9 cellular contexts compared by ENCODE assay signal in genomic region chr21:46294647-46295176, GRCh38. TPM values are rescaled to one million over a fixed set of nuclear protein-coding genes. Genes with fewer than 3 reads are reported as not detected.
DNase-seq lines count a peak whose midpoint lies in the region; ATAC-seq, FAIRE-seq and TF ChIP-seq lines count a peak whose summit lies in the region.
"Had no signal": no experiment of that assay in that cellular context is flagged by ENCODE, and none has a peak within 500 bp of the region (broad histone marks: within the 10 kb centered on the region; RNA-seq: fewer than 3 reads in every experiment).

No MANE protein-coding gene starts in this region.

- no TSS peak for BruUV-seq in HepG2 (replicated peaks; lab: Mats Ljungman, UMichigan)

- WGBS in HepG2 (ENCODE audit: low lambda C conversion rate): 71% methylated on average over 5 of the region's 10 CpGs

- peak overlapping the region; percentile 41 for H3K27ac ChIP-seq in BLaER1
- peak overlapping the region; percentile 20 for H3K27ac ChIP-seq in HUES48 (ENCODE audit: low read depth, low read length)
- H3K27ac ChIP-seq in astrocyte (ENCODE audit: low read depth, low read length): peak overlapping the region; percentile 73
- peak overlapping the region; percentile 60 for H3K27ac ChIP-seq in HepG2 (ENCODE audit: extremely low read length, insufficient read depth, low read length)

- no peak for TF ChIP-seq EP300 in HepG2 (IDR thresholded peaks at IDR 0.05; ENCODE audit: low read depth in 2 of 2, low read length in 2 of 2)
- TF ChIP-seq EP300 in HepG2 (CRISPR knock-in tag; IDR thresholded peaks at IDR 0.05; ENCODE audit: borderline replicate concordance): no peak

- H3K4me3 Mint-ChIP-seq in astrocyte (ENCODE audit: unreplicated experiment): no peak overlapping the region

- POLR2A ChIA-PET in HepG2 (lab: Yijun Ruan, JAX): interaction anchor here (0.8 to 1.9 kb wide), 2 partner anchors 11 to 31 kb away, joined by 4 to 5 read pairs; a partner anchor contains a TSS

- TF ChIP-seq RAD21 in HepG2 (CRISPR knock-in tag; IDR thresholded peaks at IDR 0.05): no peak

- intact Hi-C loops in HepG2 (cut with micrococcal nuclease; ENCODE audit: unreplicated experiment): no loop called here

- H3K4me2 ChIP-seq in BLaER1 (peak overlapping the region; percentile 62), astrocyte (ENCODE audit: low read length) (peak overlapping the region; percentile 77), HepG2 (ENCODE audit: low read depth, low read length) (peak overlapping the region; percentile 95)

- peaks cover 2% of the 10 kb centered on the region for H3K27me3 Mint-ChIP-seq in astrocyte (ENCODE audit: low read depth, unreplicated experiment)
- H3K27me3 Mint-ChIP-seq: naive B cell had no signal

- DNase-seq in astrocyte (ENCODE audit: low read depth) (peak; percentile 82), HepG2 (ENCODE audit: low spot score) (no peak), ecto neural progenitor cell (ENCODE audit: low spot score) (no peak), globus pallidus (ENCODE audit: low spot score) (no peak)
- no peak for DNase-seq in activated naive CD4-positive, alpha-beta T cell treated with anti-CD3 and anti-CD28 coated beads, Interleukin-2, amount 50 U/mL, for 16 hours
- DNase-seq: naive B cell had no signal

- no peak overlapping the region for H3K4me3 ChIP-seq in BLaER1
- H3K4me3 ChIP-seq in HUES48 (ENCODE audit: low read depth, low read length): no peak overlapping the region
- H3K4me3 ChIP-seq in astrocyte (ENCODE audit: insufficient read depth, low read depth, low read length): no peak overlapping the region
- H3K4me3 ChIP-seq in HepG2 (replicated peaks in 1 of 3; ENCODE audit: insufficient read depth in 1 of 3, low read depth in 2 of 3, low read length in 3 of 3): peak overlapping the region in 2 of 3 experiments; percentile 49 to 69; a peak in 3 of 6 replicates

- H3K79me2 ChIP-seq in astrocyte (ENCODE audit: insufficient read depth, low read length) (peaks cover 7% of the 10 kb centered on the region), HepG2 (ENCODE audit: insufficient read depth, low read length) (no peaks in the 10 kb centered on the region)

- H3K4me1 ChIP-seq in BLaER1: peaks cover 39% of the 10 kb centered on the region
- peaks cover 5% of the 10 kb centered on the region; the same call in 1 of the 2 replicates for H3K4me1 ChIP-seq in HUES48 (ENCODE audit: control insufficient read depth, insufficient read depth, low read length)
- H3K4me1 ChIP-seq in astrocyte (ENCODE audit: insufficient read depth, low read length): peaks cover 22% of the 10 kb centered on the region
- peaks cover 34% of the 10 kb centered on the region for H3K4me1 ChIP-seq in HepG2 (ENCODE audit: insufficient read depth, low read length)

- ATAC-seq in HepG2: peak; percentile 20
- no peak for ATAC-seq in HG03457 (IDR thresholded peaks at IDR 0.05; ENCODE audit: unreplicated experiment)

- no peaks in the 10 kb centered on the region for H3K9me3 Mint-ChIP-seq in astrocyte (ENCODE audit: unreplicated experiment)

- H3K9ac ChIP-seq in BLaER1: no peak overlapping the region
- H3K9ac ChIP-seq in HUES48 (ENCODE audit: low read depth, low read length): no peak overlapping the region
- H3K9ac ChIP-seq in astrocyte (ENCODE audit: low read length): peak overlapping the region; percentile 57
- H3K9ac ChIP-seq in HepG2 (ENCODE audit: insufficient read depth, low read depth, low read length): peak overlapping the region; percentile 34; the same call in 1 of the 2 replicates

- TF ChIP-seq CTCF in astrocyte (IDR thresholded peaks at IDR 0.05; ENCODE audit: insufficient read depth, low read depth, low read length): no peak
- TF ChIP-seq CTCF in HepG2 (CRISPR knock-in tag; IDR thresholded peaks at IDR 0.05): no peak

- in situ Hi-C loops in HepG2 (cut with HindIII; ENCODE audit: extremely low pct_ligation_motif_present, low pct_unique_long_range_greater_than_20kb): no loop called here

- H3K27ac Mint-ChIP-seq in astrocyte (ENCODE audit: unreplicated experiment): peak overlapping the region; percentile 41

- H3K36me3 Mint-ChIP-seq in astrocyte (ENCODE audit: low read depth, unreplicated experiment): peaks cover 4% of the 10 kb centered on the region
- H3K36me3 Mint-ChIP-seq: naive B cell had no signal

- FAIRE-seq in astrocyte (lab: Jason Lieb, UNC) (no peak), HepG2 (lab: Jason Lieb, UNC) (no peak)

- CTCF ChIA-PET in HepG2 (lab: Yijun Ruan, JAX; ENCODE audit: low intra/inter-chr PET ratio, low total read pairs): no interaction called here

- H3K36me3 ChIP-seq in BLaER1 (peaks cover 32% of the 10 kb centered on the region), HUES48 (ENCODE audit: control insufficient read depth, insufficient read depth, low read length) (peaks cover 17% of the 10 kb centered on the region), astrocyte (ENCODE audit: insufficient read depth, low read length) (no peaks in the 10 kb centered on the region), HepG2 (replicated peaks in 1 of 2; ENCODE audit: control insufficient read depth in 1 of 2, insufficient read depth in 2 of 2, low read length in 2 of 2) (peaks cover 1 to 14% of the 10 kb centered on the region in 2 experiments; a peak in 1 of 5 replicates)

- TF ChIP-seq POLR2A in HepG2 (IDR thresholded peaks at IDR 0.05; ENCODE audit: insufficient read depth in 1 of 2, low read depth in 2 of 2, low read length in 2 of 2): no peak

- no peaks in the 10 kb centered on the region for H4K20me1 ChIP-seq in BLaER1
- peaks cover 3% of the 10 kb centered on the region for H4K20me1 ChIP-seq in astrocyte (ENCODE audit: insufficient read depth, low read length)
- H4K20me1 ChIP-seq in HepG2 (ENCODE audit: insufficient read depth, low read length): no peaks in the 10 kb centered on the region

- H3K27me3 ChIP-seq in BLaER1 (peaks cover 9% of the 10 kb centered on the region; the same call in 1 of the 2 replicates), HUES48 (ENCODE audit: control insufficient read depth, insufficient read depth, low read length) (peaks cover 6% of the 10 kb centered on the region; the same call in 1 of the 2 replicates), astrocyte (ENCODE audit: insufficient read depth, low read length) (no peaks in the 10 kb centered on the region), HepG2 (ENCODE audit: control insufficient read depth in 1 of 2, insufficient read depth in 2 of 2, low read length in 2 of 2) (no peaks in the 10 kb centered on the region)

- peaks cover 9% of the 10 kb centered on the region for H3K9me3 ChIP-seq in BLaER1
- H3K9me3 ChIP-seq in HUES48 (ENCODE audit: control insufficient read depth, insufficient read depth, low read length): no peaks in the 10 kb centered on the region
- H3K9me3 ChIP-seq in astrocyte (ENCODE audit: insufficient read depth, low read depth, low read length): no peaks in the 10 kb centered on the region
- H3K9me3 ChIP-seq in HepG2 (ENCODE audit: low read length): no peaks in the 10 kb centered on the region

- H2AFZ ChIP-seq in astrocyte (ENCODE audit: low read depth, low read length) (peak overlapping the region; percentile 27), HepG2 (ENCODE audit: low read length) (no peak overlapping the region)

- peaks cover 5% of the 10 kb centered on the region for H3K4me1 Mint-ChIP-seq in astrocyte (ENCODE audit: low read depth, unreplicated experiment)

RNA-seq across cellular contexts. Expression of gene YBEY, which starts 8.6 kb away (rescaled TPM):
- 13.5 and 16.8 TPM in 2 replicates for total RNA-seq in astrocyte
- total RNA-seq in HepG2 (2016; rRNA removed; fragmentation: Illumina TruSeq; extraction: Trizol): 6.5 and 8.9 TPM in 2 replicates
- total RNA-seq in HepG2 (2016; cell fraction: cytosol; rRNA removed; fragmentation: Illumina TruSeq; extraction: Trizol; ENCODE audit: low read depth): 2.8 and 4.9 TPM in 2 replicates
- total RNA-seq in HepG2 (2016; cell fraction: insoluble cytoplasmic fraction; rRNA removed; fragmentation: Illumina TruSeq; extraction: Trizol): 6.7 and 7.5 TPM in 2 replicates
- total RNA-seq in HepG2 (2016; cell fraction: membrane; rRNA removed; fragmentation: Illumina TruSeq; extraction: Trizol): 4.8 and 5.5 TPM in 2 replicates
- total RNA-seq in HepG2 (2016; cell fraction: nucleus; rRNA removed; fragmentation: Illumina TruSeq; extraction: Trizol): 5.0 and 6.0 TPM in 2 replicates
- 8.3 and 8.9 TPM in 2 replicates for polyA plus RNA-seq in HepG2 (2011; rRNA removed)
- 6.4 and 8.2 TPM in 2 replicates for polyA plus RNA-seq in HepG2 (2011; cell fraction: cytosol; rRNA removed)
- 9.0 and 12.5 TPM in 2 replicates for polyA plus RNA-seq in HepG2 (2011; cell fraction: nucleus; rRNA removed)
- 7.7 and 8.4 TPM in 2 replicates for polyA plus RNA-seq in HepG2 (2012)
- polyA plus RNA-seq in HepG2 (2016; cell fraction: cytosol; fragmentation: Illumina TruSeq; extraction: Trizol; ENCODE audit: low read depth): 2.9 and 3.8 TPM in 2 replicates
- 7.5 and 8.5 TPM in 2 replicates for polyA plus RNA-seq in HepG2 (2016; cell fraction: insoluble cytoplasmic fraction; fragmentation: Illumina TruSeq; extraction: Trizol; ENCODE audit: low read depth)
- polyA plus RNA-seq in HepG2 (2016; cell fraction: membrane; fragmentation: Illumina TruSeq; extraction: Trizol; ENCODE audit: low read depth): 3.3 and 4.2 TPM in 2 replicates
- polyA plus RNA-seq in HepG2 (2016; cell fraction: nucleus; fragmentation: Illumina TruSeq; extraction: Trizol; ENCODE audit: insufficient read depth, low read depth): 10.1 and 10.6 TPM in 2 replicates
- 4.6 and 9.6 TPM in 2 replicates for polyA minus RNA-seq in HepG2 (2011; rRNA and poly(A)+ RNA removed; ENCODE audit: low replicate concordance)
- 1.9 and 3.3 TPM in 2 replicates for polyA minus RNA-seq in HepG2 (2011; cell fraction: cytosol; rRNA and poly(A)+ RNA removed)
- 14.9 and 15.4 TPM in 2 replicates for polyA minus RNA-seq in HepG2 (2011; cell fraction: nucleus; rRNA and poly(A)+ RNA removed)

RNA-seq across cellular contexts. Expression of gene MCM3AP, which starts 9.3 kb away (rescaled TPM):
- total RNA-seq in astrocyte (84.2 and 86.7 TPM in 2 replicates), HepG2 (2016; rRNA removed; fragmentation: Illumina TruSeq; extraction: Trizol) (54.7 and 63.5 TPM in 2 replicates)
- 6.1 and 8.7 TPM in 2 replicates for total RNA-seq in HepG2 (2016; cell fraction: cytosol; rRNA removed; fragmentation: Illumina TruSeq; extraction: Trizol; ENCODE audit: low read depth)
- 52.6 and 60.2 TPM in 2 replicates for total RNA-seq in HepG2 (2016; cell fraction: insoluble cytoplasmic fraction; rRNA removed; fragmentation: Illumina TruSeq; extraction: Trizol)
- total RNA-seq in HepG2 (2016; cell fraction: membrane; rRNA removed; fragmentation: Illumina TruSeq; extraction: Trizol): 16.9 and 20.2 TPM in 2 replicates
- total RNA-seq in HepG2 (2016; cell fraction: nucleus; rRNA removed; fragmentation: Illumina TruSeq; extraction: Trizol): 60.4 and 72.1 TPM in 2 replicates
- polyA plus RNA-seq in HepG2 (2011; rRNA removed): 27.0 and 31.6 TPM in 2 replicates
- polyA plus RNA-seq in HepG2 (2011; cell fraction: cytosol; rRNA removed): 18.8 and 21.4 TPM in 2 replicates
- polyA plus RNA-seq in HepG2 (2011; cell fraction: nucleus; rRNA removed): 115 TPM in 2 replicates
- polyA plus RNA-seq in HepG2 (2012): 35.0 and 42.0 TPM in 2 replicates
- 2.1 and 2.9 TPM in 2 replicates for polyA plus RNA-seq in HepG2 (2016; cell fraction: cytosol; fragmentation: Illumina TruSeq; extraction: Trizol; ENCODE audit: low read depth)
- polyA plus RNA-seq in HepG2 (2016; cell fraction: insoluble cytoplasmic fraction; fragmentation: Illumina TruSeq; extraction: Trizol; ENCODE audit: low read depth): 37.3 and 48.4 TPM in 2 replicates
- polyA plus RNA-seq in HepG2 (2016; cell fraction: membrane; fragmentation: Illumina TruSeq; extraction: Trizol; ENCODE audit: low read depth): 4.8 and 5.8 TPM in 2 replicates
- 136 and 140 TPM in 2 replicates for polyA plus RNA-seq in HepG2 (2016; cell fraction: nucleus; fragmentation: Illumina TruSeq; extraction: Trizol; ENCODE audit: insufficient read depth, low read depth)
- polyA minus RNA-seq in HepG2 (2011; rRNA and poly(A)+ RNA removed; ENCODE audit: low replicate concordance): 55.5 and 59.3 TPM in 2 replicates
- polyA minus RNA-seq in HepG2 (2011; cell fraction: cytosol; rRNA and poly(A)+ RNA removed): 42.6 and 43.4 TPM in 2 replicates
- 105 and 113 TPM in 2 replicates for polyA minus RNA-seq in HepG2 (2011; cell fraction: nucleus; rRNA and poly(A)+ RNA removed)

RNA-seq across cellular contexts. Expression of gene C21orf58, which starts 29.0 kb away (rescaled TPM):
- total RNA-seq in astrocyte (3.1 and 3.2 TPM in 2 replicates), HepG2 (2016; rRNA removed; fragmentation: Illumina TruSeq; extraction: Trizol) (3.3 and 6.8 TPM in 2 replicates)
- 5.2 and 5.5 TPM in 2 replicates for total RNA-seq in HepG2 (2016; cell fraction: cytosol; rRNA removed; fragmentation: Illumina TruSeq; extraction: Trizol; ENCODE audit: low read depth)
- total RNA-seq in HepG2 (2016; cell fraction: insoluble cytoplasmic fraction; rRNA removed; fragmentation: Illumina TruSeq; extraction: Trizol): 2.2 and 7.3 TPM in 2 replicates
- total RNA-seq in HepG2 (2016; cell fraction: membrane; rRNA removed; fragmentation: Illumina TruSeq; extraction: Trizol): 4.4 and 5.0 TPM in 2 replicates
- 7.9 and 14.5 TPM in 2 replicates for total RNA-seq in HepG2 (2016; cell fraction: nucleus; rRNA removed; fragmentation: Illumina TruSeq; extraction: Trizol)
- 3.2 and 3.5 TPM in 2 replicates for polyA plus RNA-seq in HepG2 (2011; rRNA removed)
- polyA plus RNA-seq in HepG2 (2011; cell fraction: cytosol; rRNA removed): 0.99 and 1.6 TPM in 2 replicates
- polyA plus RNA-seq in HepG2 (2011; cell fraction: nucleus; rRNA removed): 17.6 and 27.7 TPM in 2 replicates
- 1.3 and 2.8 TPM in 2 replicates for polyA plus RNA-seq in HepG2 (2012)
- 0.69 and 0.97 TPM in 2 replicates for polyA plus RNA-seq in HepG2 (2016; cell fraction: cytosol; fragmentation: Illumina TruSeq; extraction: Trizol; ENCODE audit: low read depth)
- polyA plus RNA-seq in HepG2 (2016; cell fraction: insoluble cytoplasmic fraction; fragmentation: Illumina TruSeq; extraction: Trizol; ENCODE audit: low read depth): 1.4 and 2.3 TPM in 2 replicates
- polyA plus RNA-seq in HepG2 (2016; cell fraction: membrane; fragmentation: Illumina TruSeq; extraction: Trizol; ENCODE audit: low read depth): 1.4 and 1.5 TPM in 2 replicates
- 19.1 and 20.8 TPM in 2 replicates for polyA plus RNA-seq in HepG2 (2016; cell fraction: nucleus; fragmentation: Illumina TruSeq; extraction: Trizol; ENCODE audit: insufficient read depth, low read depth)
- polyA minus RNA-seq in HepG2 (2011; rRNA and poly(A)+ RNA removed; ENCODE audit: low replicate concordance): 12.3 and 40.6 TPM in 2 replicates
- polyA minus RNA-seq in HepG2 (2011; cell fraction: cytosol; rRNA and poly(A)+ RNA removed): 2.3 and 2.5 TPM in 2 replicates
- polyA minus RNA-seq in HepG2 (2011; cell fraction: nucleus; rRNA and poly(A)+ RNA removed): 11.2 and 15.3 TPM in 2 replicates

RNA-seq across cellular contexts. Expression of gene PCNT, which starts 29.2 kb away (rescaled TPM):
- 19.9 and 23.4 TPM in 2 replicates for total RNA-seq in astrocyte
- 12.2 and 12.4 TPM in 2 replicates for total RNA-seq in HepG2 (2016; rRNA removed; fragmentation: Illumina TruSeq; extraction: Trizol)
- 11.8 and 13.7 TPM in 2 replicates for total RNA-seq in HepG2 (2016; cell fraction: cytosol; rRNA removed; fragmentation: Illumina TruSeq; extraction: Trizol; ENCODE audit: low read depth)
- 9.9 and 13.1 TPM in 2 replicates for total RNA-seq in HepG2 (2016; cell fraction: insoluble cytoplasmic fraction; rRNA removed; fragmentation: Illumina TruSeq; extraction: Trizol)
- total RNA-seq in HepG2 (2016; cell fraction: membrane; rRNA removed; fragmentation: Illumina TruSeq; extraction: Trizol): 6.9 and 8.5 TPM in 2 replicates
- total RNA-seq in HepG2 (2016; cell fraction: nucleus; rRNA removed; fragmentation: Illumina TruSeq; extraction: Trizol): 24.8 and 28.6 TPM in 2 replicates
- 5.6 and 7.4 TPM in 2 replicates for polyA plus RNA-seq in HepG2 (2011; rRNA removed)
- polyA plus RNA-seq in HepG2 (2011; cell fraction: cytosol; rRNA removed): 2.5 and 3.7 TPM in 2 replicates
- polyA plus RNA-seq in HepG2 (2011; cell fraction: nucleus; rRNA removed): 25.9 and 37.1 TPM in 2 replicates
- 6.5 and 6.9 TPM in 2 replicates for polyA plus RNA-seq in HepG2 (2012)
- 1.0 and 1.4 TPM in 2 replicates for polyA plus RNA-seq in HepG2 (2016; cell fraction: cytosol; fragmentation: Illumina TruSeq; extraction: Trizol; ENCODE audit: low read depth)
- polyA plus RNA-seq in HepG2 (2016; cell fraction: insoluble cytoplasmic fraction; fragmentation: Illumina TruSeq; extraction: Trizol; ENCODE audit: low read depth): 8.8 and 9.4 TPM in 2 replicates
- polyA plus RNA-seq in HepG2 (2016; cell fraction: membrane; fragmentation: Illumina TruSeq; extraction: Trizol; ENCODE audit: low read depth): 1.3 and 2.7 TPM in 2 replicates
- polyA plus RNA-seq in HepG2 (2016; cell fraction: nucleus; fragmentation: Illumina TruSeq; extraction: Trizol; ENCODE audit: insufficient read depth, low read depth): 46.6 and 55.1 TPM in 2 replicates
- polyA minus RNA-seq in HepG2 (2011; rRNA and poly(A)+ RNA removed; ENCODE audit: low replicate concordance): 31.0 and 75.2 TPM in 2 replicates
- 4.6 and 7.0 TPM in 2 replicates for polyA minus RNA-seq in HepG2 (2011; cell fraction: cytosol; rRNA and poly(A)+ RNA removed)
- 17.2 and 19.3 TPM in 2 replicates for polyA minus RNA-seq in HepG2 (2011; cell fraction: nucleus; rRNA and poly(A)+ RNA removed)

Comparison
In these comparisons a context has a peak if more than half of its experiments do, and no peak if none do; other contexts are left out.
1. H3K27ac ChIP-seq: peak in every context shown above with its lines; median percentile 73 in astrocyte; 60 in HepG2; 41 in BLaER1; 20 in HUES48.
2. H3K4me3 ChIP-seq: peak in HepG2 (2 of 3); none in BLaER1 (single experiment), HUES48 (single experiment) and astrocyte (single experiment).
3. H3K9ac ChIP-seq: peak in astrocyte (single experiment) and HepG2 (single experiment); none in BLaER1 (single experiment) and HUES48 (single experiment).
4. Peak in every context shown above with its lines, with median percentiles within 50 percentile points of each other: H3K4me2 ChIP-seq.